23 cellular contexts compared by ENCODE assay signal in genomic region chr3:5666455-5666854, GRCh38.
A peak's percentile ranks its signal among the peaks of the same experiment; 100 is the strongest.
DNase-seq lines count a peak whose midpoint lies in the region; ATAC-seq, FAIRE-seq and TF ChIP-seq lines count a peak whose summit lies in the region.
"Had no signal": no experiment of that assay in that cellular context is flagged by ENCODE, and none has a peak within 500 bp of the region (broad histone marks: within the 10 kb centered on the region; RNA-seq: fewer than 3 reads in every experiment).

No MANE protein-coding gene starts in this region.

- TF ChIP-seq EP300 in HepG2 (IDR thresholded peaks at IDR 0.05; ENCODE audit: low read depth in 2 of 2, low read length in 2 of 2): no peak
- TF ChIP-seq EP300 in HepG2 (CRISPR knock-in tag; IDR thresholded peaks at IDR 0.05; ENCODE audit: borderline replicate concordance): no peak
- no peak for TF ChIP-seq EP300 in K562 (IDR thresholded peaks at IDR 0.05; ENCODE audit: low read length)

- H2AFZ ChIP-seq in HepG2 (ENCODE audit: low read length): no peak overlapping the region
- H2AFZ ChIP-seq in K562 (ENCODE audit: low read depth, low read length): no peak overlapping the region
- H2AFZ ChIP-seq: GM23248 had no signal

- H3K4me1 ChIP-seq in HepG2 (ENCODE audit: insufficient read depth, low read length): no peaks in the 10 kb centered on the region
- no peaks in the 10 kb centered on the region for H3K4me1 ChIP-seq in right lobe of liver
- no peaks in the 10 kb centered on the region for H3K4me1 ChIP-seq in K562 (replicated peaks in 1 of 2; ENCODE audit: control insufficient read depth in 2 of 2, insufficient read depth in 2 of 2, low read length in 2 of 2)
- no peaks in the 10 kb centered on the region for H3K4me1 ChIP-seq in aorta (ENCODE audit: control insufficient read depth in 1 of 2, insufficient read depth in 2 of 2, low read length in 2 of 2)
- H3K4me1 ChIP-seq: A549; BE2C; BLaER1 treated with 17β-estradiol and CSF1 and Interleukin-3, amounts not matched to agents 10 nM and 100 nM had no signal

- no peak overlapping the region for H3K9ac ChIP-seq in HepG2 (ENCODE audit: insufficient read depth, low read depth, low read length)
- no peak overlapping the region for H3K9ac ChIP-seq in K562 (ENCODE audit: insufficient read depth in 1 of 2, low read depth in 2 of 2, low read length in 2 of 2)
- H3K9ac ChIP-seq: BLaER1 treated with 17β-estradiol and CSF1 and Interleukin-3, amounts not matched to agents 10 nM and 100 nM; GM23248 had no signal

- TF ChIP-seq CTCF in HepG2 (CRISPR knock-in tag; IDR thresholded peaks at IDR 0.05): no peak
- TF ChIP-seq CTCF in right lobe of liver (IDR thresholded peaks at IDR 0.05): no peak
- no peak for TF ChIP-seq CTCF in K562 (IDR thresholded peaks at IDR 0.05 in 2 of 3, conservative IDR thresholded peaks at IDR 0.05 in 1 of 3; ENCODE audit: insufficient read depth in 2 of 3, low read depth in 1 of 3, low read length in 3 of 3)

- H3K4me2 ChIP-seq in HepG2 (ENCODE audit: low read depth, low read length) (no peak overlapping the region), K562 (ENCODE audit: insufficient read depth, low read length) (no peak overlapping the region)
- H3K4me2 ChIP-seq: A549; BLaER1 treated with 17β-estradiol and CSF1 and Interleukin-3, amounts not matched to agents 10 nM and 100 nM had no signal

- WGBS in HepG2 (ENCODE audit: low lambda C conversion rate): 2% methylated on average over 4 of the region's 4 CpGs
- 40% methylated on average over 4 of the region's 4 CpGs for WGBS in right lobe of liver (ENCODE audit: insufficient coverage, low coverage, low lambda C conversion rate, missing lambda C conversion rate)
- under 1% methylated on average over 4 of the region's 4 CpGs for WGBS in K562 (ENCODE audit: insufficient coverage, low coverage, missing lambda C conversion rate)
- 67% methylated on average over 4 of the region's 4 CpGs for WGBS in aorta, 2 donors

- BruUV-seq in HepG2 (replicated peaks; lab: Mats Ljungman, UMichigan) (no TSS peak), K562 (replicated peaks; lab: Mats Ljungman, UMichigan) (no TSS peak)

- H4K20me1 ChIP-seq in HepG2 (ENCODE audit: insufficient read depth, low read length) (no peaks in the 10 kb centered on the region), K562 (replicated peaks; ENCODE audit: control insufficient read depth, insufficient read depth, low read length) (no peaks in the 10 kb centered on the region)
- H4K20me1 ChIP-seq: BLaER1 treated with 17β-estradiol and CSF1 and Interleukin-3, amounts not matched to agents 10 nM and 100 nM had no signal

- H3K9me3 ChIP-seq in HepG2 (ENCODE audit: low read length) (peaks cover 53% of the 10 kb centered on the region), right lobe of liver (no peaks in the 10 kb centered on the region), K562 (replicated peaks; ENCODE audit: control insufficient read depth, insufficient read depth, low read depth, low read length) (no peaks in the 10 kb centered on the region), aorta (ENCODE audit: control insufficient read depth, low read length) (peaks cover 11% of the 10 kb centered on the region)
- H3K9me3 ChIP-seq: BE2C had no signal

- CTCF ChIA-PET in HepG2 (lab: Yijun Ruan, JAX; ENCODE audit: low intra/inter-chr PET ratio, low total read pairs) (no interaction called here), K562 (lab: Yijun Ruan, JAX; ENCODE audit: low intra/inter-chr PET ratio) (no interaction called here)

- POLR2A ChIA-PET in HepG2 (lab: Yijun Ruan, JAX) (no interaction called here), K562 (lab: Yijun Ruan, JAX) (interaction anchor here (0.6 kb wide), 1 partner anchor 243 kb away, joined by 4 read pairs; no protein-coding TSS in a partner anchor)

- H3K9me1 ChIP-seq in K562 (ENCODE audit: control insufficient read depth, insufficient read depth, low read length): no peaks in the 10 kb centered on the region

- no peak overlapping the region for H3K27ac ChIP-seq in HepG2 (ENCODE audit: extremely low read length, insufficient read depth, low read length)
- H3K27ac ChIP-seq in right lobe of liver: no peak overlapping the region
- H3K27ac ChIP-seq in K562 (ENCODE audit: extremely low read depth, low read depth, low read length): no peak overlapping the region
- H3K27ac ChIP-seq in aorta (ENCODE audit: low read depth in 1 of 2, low read length in 2 of 2): no peak overlapping the region
- H3K27ac ChIP-seq: A549; BLaER1 treated with 17β-estradiol and CSF1 and Interleukin-3, amounts not matched to agents 10 nM and 100 nM; GM23248 had no signal

- DNase-seq in HepG2 (ENCODE audit: low spot score): no peak
- DNase-seq in right lobe of liver: no peak
- peak; percentile 18 for DNase-seq in OCI-M1 (lab: John Stamatoyannopoulos, UW)
- DNase-seq in K562 (ENCODE audit: extremely low read depth in 1 of 4, low spot score in 3 of 4): no peak
- no peak for DNase-seq in aorta
- DNase-seq in NCI-H2196 treated with DMSO at 0.1 percent for 48 hours (lab: John Stamatoyannopoulos, UW; ENCODE audit: unreplicated experiment): no peak
- DNase-seq: 8988T; ACHN; AML-193; BE2C; CD4-positive, alpha-beta T cell; CD8-positive, alpha-beta memory T cell; DMS 273 treated with DMSO at 0.1 percent for 48 hours; DMS79 treated with DMSO at 0.1 percent for 48 hours; GF-D8; GM23248; H9; HFFc6 had no signal

- no peaks in the 10 kb centered on the region for H3K79me2 ChIP-seq in HepG2 (ENCODE audit: insufficient read depth, low read length)
- H3K79me2 ChIP-seq in K562 (ENCODE audit: control insufficient read depth, insufficient read depth, low read length): no peaks in the 10 kb centered on the region

- in situ Hi-C loops in HepG2 (cut with HindIII; ENCODE audit: extremely low pct_ligation_motif_present, low pct_unique_long_range_greater_than_20kb): no loop called here
- in situ Hi-C loops in K562 (cut with MboI): no loop called here

- H3K27me3 ChIP-seq in HepG2 (ENCODE audit: control insufficient read depth in 1 of 2, insufficient read depth in 2 of 2, low read length in 2 of 2) (no peaks in the 10 kb centered on the region), right lobe of liver (no peaks in the 10 kb centered on the region), K562 (ENCODE audit: control insufficient read depth in 2 of 2, insufficient read depth in 2 of 2, low read length in 2 of 2) (no peaks in the 10 kb centered on the region), aorta (ENCODE audit: control insufficient read depth in 1 of 2, insufficient read depth in 2 of 2, low read length in 1 of 2) (no peaks in the 10 kb centered on the region)
- H3K27me3 ChIP-seq: BE2C; BLaER1 treated with 17β-estradiol and CSF1 and Interleukin-3, amounts not matched to agents 10 nM and 100 nM had no signal

- no peak overlapping the region for H3K4me3 ChIP-seq in HepG2 (replicated peaks in 1 of 3; ENCODE audit: insufficient read depth in 1 of 3, low read depth in 2 of 3, low read length in 3 of 3)
- H3K4me3 ChIP-seq in right lobe of liver: no peak overlapping the region
- H3K4me3 ChIP-seq in K562: no peak overlapping the region
- H3K4me3 ChIP-seq in aorta (ENCODE audit: low read length in 2 of 2): no peak overlapping the region
- H3K4me3 ChIP-seq: A549; BLaER1 treated with 17β-estradiol and CSF1 and Interleukin-3, amounts not matched to agents 10 nM and 100 nM; GM23248 had no signal

- FAIRE-seq in HepG2 (lab: Jason Lieb, UNC): no peak
- no peak for FAIRE-seq in K562 (lab: Jason Lieb, UNC)
- FAIRE-seq: A549, D721Med, GM19239 had no signal

- intact Hi-C loops in HepG2 (cut with micrococcal nuclease; ENCODE audit: unreplicated experiment): no loop called here
- intact Hi-C loops in right lobe of liver (cut with DNase I): no loop called here
- intact Hi-C loops in K562 (cut with micrococcal nuclease): no loop called here
- intact Hi-C loops in aorta (cut with DNase I): no loop called here

- H3K36me3 ChIP-seq in HepG2 (replicated peaks in 1 of 2; ENCODE audit: control insufficient read depth in 1 of 2, insufficient read depth in 2 of 2, low read length in 2 of 2) (no peaks in the 10 kb centered on the region), right lobe of liver (no peaks in the 10 kb centered on the region), K562 (ENCODE audit: control insufficient read depth, insufficient read depth, low read length) (no peaks in the 10 kb centered on the region), aorta (ENCODE audit: control insufficient read depth in 1 of 2, insufficient read depth in 2 of 2, low read length in 1 of 2) (no peaks in the 10 kb centered on the region)
- H3K36me3 ChIP-seq: BE2C; BLaER1 treated with 17β-estradiol and CSF1 and Interleukin-3, amounts not matched to agents 10 nM and 100 nM had no signal

- ATAC-seq in HepG2 (no peak), right lobe of liver (no peak), K562 (no peak), HG02840 (IDR thresholded peaks at IDR 0.05; ENCODE audit: low FRiP score, unreplicated experiment) (no peak), aorta (ENCODE audit: low FRiP score) (no peak)
- ATAC-seq: A549 had no signal

- TF ChIP-seq POLR2A in HepG2 (IDR thresholded peaks at IDR 0.05; ENCODE audit: insufficient read depth in 1 of 2, low read depth in 2 of 2, low read length in 2 of 2): no peak
- no peak for TF ChIP-seq POLR2A in right lobe of liver (IDR thresholded peaks at IDR 0.05)
- no peak for TF ChIP-seq POLR2A in K562 (conservative IDR thresholded peaks at IDR 0.05)

- TF ChIP-seq RAD21 in HepG2 (CRISPR knock-in tag; IDR thresholded peaks at IDR 0.05) (no peak), K562 (CRISPR knock-in tag; conservative IDR thresholded peaks at IDR 0.05 in 1 of 2, IDR thresholded peaks at IDR 0.05 in 1 of 2) (no peak)

TF ChIP-seq in HepG2, 621 proteins besides CTCF, POLR2A, EP300 and RAD21:
- TF ChIP-seq ZNF317 (CRISPR knock-in tag; IDR thresholded peaks at IDR 0.05) (peak; percentile 94), ZNF10 (CRISPR knock-in tag; IDR thresholded peaks at IDR 0.05; ENCODE audit: borderline replicate concordance, low read depth) (no peak)

TF ChIP-seq in K562, 482 proteins besides CTCF, POLR2A, EP300 and RAD21 (continues in another document):
- TF ChIP-seq MTF1 (CRISPR knock-in tag; IDR thresholded peaks at IDR 0.05; ENCODE audit: borderline replicate concordance): no peak
- no peak for TF ChIP-seq TAF1 (IDR thresholded peaks at IDR 0.05; ENCODE audit: control insufficient read depth, extremely low read depth, insufficient read depth, low read length, severe bottlenecking)
- no peak for TF ChIP-seq FOXK2 (conservative IDR thresholded peaks at IDR 0.05 in 1 of 2, IDR thresholded peaks at IDR 0.05 in 1 of 2; ENCODE audit: low read depth in 2 of 2)
- no peak for TF ChIP-seq MECOM (CRISPR knock-in tag; IDR thresholded peaks at IDR 0.05)
- no peak for TF ChIP-seq TSC22D4 (tag; IDR thresholded peaks at IDR 0.05)
- TF ChIP-seq HEY1 (CRISPR knock-in tag; IDR thresholded peaks at IDR 0.05; ENCODE audit: borderline replicate concordance): no peak
- no peak for TF ChIP-seq ZNF12 (CRISPR knock-in tag; IDR thresholded peaks at IDR 0.05)

Comparison
In these comparisons a context has a peak if more than half of its experiments do, and no peak if none do; other contexts are left out.
1. Of the 241 proteins assayed by ChIP-seq in both HepG2 and K562: peak only in HepG2: none; only in K562: CBX1; in both: none; in neither: 240.